In the genomic region with DNA sequence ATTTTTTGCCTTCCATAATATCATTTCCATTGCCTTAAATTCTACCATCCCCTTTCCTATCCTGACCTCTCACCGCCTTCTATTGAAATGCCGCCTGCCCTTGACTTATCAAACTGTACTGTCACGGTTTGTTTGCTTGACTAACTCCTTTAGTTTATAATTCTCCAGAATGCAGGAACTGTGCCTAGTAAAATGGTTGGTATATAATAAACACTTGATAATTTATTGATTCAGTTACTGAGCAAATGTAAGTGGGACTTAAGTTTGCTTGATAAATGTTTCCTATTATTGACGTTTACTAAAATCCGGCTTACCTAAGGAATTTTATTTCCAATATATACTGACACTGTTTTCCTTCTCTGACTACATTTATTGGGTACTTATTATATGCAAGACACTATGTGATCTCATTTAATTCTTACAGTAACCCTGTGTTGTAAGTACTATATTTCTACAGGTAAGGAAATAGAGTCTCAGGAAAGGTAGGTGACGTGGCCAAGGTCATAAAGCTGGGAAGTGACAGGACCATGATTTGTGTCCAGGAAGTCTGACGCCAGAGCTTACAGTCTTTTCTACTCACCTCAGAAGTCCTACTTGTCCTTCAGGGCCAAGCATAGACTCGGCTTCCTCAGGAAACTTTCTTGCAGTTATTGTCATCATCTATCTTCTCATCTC, we compare ENCODE assay signal across 14 cellular contexts. TPM values are rescaled to one million over a fixed set of nuclear protein-coding genes. Genes with fewer than 3 reads are reported as not detected.
"Had no signal": no experiment of that assay in that cellular context is flagged by ENCODE, and none has a peak within 500 bp of the region (broad histone marks: within the 10 kb centered on the region; RNA-seq: fewer than 3 reads in every experiment).

No MANE protein-coding gene starts in this region.

- H3K27me3 ChIP-seq: adrenal gland, right atrium auricular region, spleen had no signal

- DNase-seq: activated CD4-positive, alpha-beta T cell treated with anti-CD3 and anti-CD28 coated beads, Interleukin-2, amount 50 U/mL, for 1 hour; activated CD4-positive, CD25-positive, alpha-beta regulatory T cell; activated naive CD4-positive, alpha-beta T cell treated with anti-CD3 and anti-CD28 coated beads, Interleukin-2, amount 50 U/mL, for 16 hours; adrenal gland; hippocampal formation; spleen; stimulated activated CD4-positive, alpha-beta T cell treated with anti-CD3 and anti-CD28 coated beads, Interleukin-1b, Interleukin-23, amount 100 ng/mL, for 48 hours; stimulated activated naive CD4-positive, alpha-beta T cell treated with Interleukin-2 at 50 U/mL for 16 hours; T-helper 17 cell had no signal

- ATAC-seq: T-helper 17 cell had no signal

- H3K4me1 Mint-ChIP-seq: central memory CD8-positive, alpha-beta T cell had no signal

- H3K9me3 ChIP-seq: adrenal gland, right atrium auricular region, spleen had no signal

- H3K4me3 ChIP-seq: adrenal gland, right atrium auricular region, spleen had no signal

- H3K27ac ChIP-seq: adrenal gland, right atrium auricular region, spleen had no signal

- H3K36me3 ChIP-seq: adrenal gland, right atrium auricular region, spleen had no signal

- H3K27me3 Mint-ChIP-seq: central memory CD8-positive, alpha-beta T cell had no signal

- H3K4me1 ChIP-seq: adrenal gland, right atrium auricular region, spleen had no signal

- H3K4me3 Mint-ChIP-seq: brain; central memory CD8-positive, alpha-beta T cell; T-helper 17 cell had no signal

- H3K27ac Mint-ChIP-seq: activated T-helper 2 cell treated with anti-CD3 and anti-CD28 coated beads, Interferon-gamma antibody, Interleukin-2, Interleukin-4, amounts not matched to agents 10 μg/mL and 5 μg/mL and 100 μg/mL, durations not matched to agents 14 hours and 24 hours and 36 hours; T-helper 17 cell had no signal

- H3K9me3 Mint-ChIP-seq: activated T-helper 2 cell treated with anti-CD3 and anti-CD28 coated beads, Interferon-gamma antibody, Interleukin-2, Interleukin-4, amounts not matched to agents 10 μg/mL and 5 μg/mL and 100 μg/mL, durations not matched to agents 14 hours and 24 hours and 36 hours; brain; central memory CD8-positive, alpha-beta T cell had no signal

- H3K36me3 Mint-ChIP-seq: brain had no signal

RNA-seq across cellular contexts. Expression of a gene that starts 35.7 kb away (rescaled TPM):
- total RNA-seq: activated T-helper 2 cell treated with anti-CD3 and anti-CD28 coated beads, Interferon-gamma antibody, Interleukin-2, Interleukin-4, amounts not matched to agents 10 μg/mL and 5 μg/mL and 100 μg/mL, durations not matched to agents 14 hours and 24 hours and 36 hours; myocyte; T-helper 17 cell had no signal
